12 cellular contexts compared by ENCODE assay signal in genomic region chr10:28558923-28559508, GRCh38. TPM values are rescaled to one million over a fixed set of nuclear protein-coding genes. Genes with fewer than 3 reads are reported as not detected.
DNase-seq lines count a peak whose midpoint lies in the region; ATAC-seq and TF ChIP-seq lines count a peak whose summit lies in the region.
"Had no signal": no experiment of that assay in that cellular context is flagged by ENCODE, and none has a peak within 500 bp of the region (broad histone marks: within the 10 kb centered on the region; RNA-seq: fewer than 3 reads in every experiment).

No MANE protein-coding gene starts in this region.

- H3K27me3 Mint-ChIP-seq in H9 (ENCODE audit: low read depth) (no peaks in the 10 kb centered on the region), nephron (ENCODE audit: low read depth) (no peaks in the 10 kb centered on the region)
- H3K27me3 Mint-ChIP-seq: activated CD4-positive, alpha-beta memory T cell treated with anti-CD3 and anti-CD28 coated beads, Interleukin-2, amount 10 ng/mL, durations not matched to agents 7 days and 5 days had no signal

- CTCF ChIA-PET in A673 (lab: Charles Lee): no interaction called here

- H3K9me3 ChIP-seq in H9 (ENCODE audit: control insufficient read depth, low read depth, low read length) (no peaks in the 10 kb centered on the region), SK-N-MC (ENCODE audit: low read depth, low read length) (no peaks in the 10 kb centered on the region), cardiac muscle cell (ENCODE audit: low read depth) (no peaks in the 10 kb centered on the region), A673 (ENCODE audit: low read depth, low read length, poor library complexity, severe bottlenecking) (no peaks in the 10 kb centered on the region)

- H3K18ac ChIP-seq in H9 (ENCODE audit: insufficient read length, low read depth, low read length): no peak overlapping the region

- no peak overlapping the region for H2AFZ ChIP-seq in H9 (ENCODE audit: low read length)

- H3K27ac Mint-ChIP-seq in H9: peak overlapping the region in 2 of 3 experiments; percentile 1 to 79; a peak in 5 of 7 replicates
- H3K27ac Mint-ChIP-seq in nephron: peak overlapping the region; percentile 2 to 78 (median 28)
- H3K27ac Mint-ChIP-seq: activated CD4-positive, alpha-beta memory T cell treated with anti-CD3 and anti-CD28 coated beads, Interleukin-2, amount 10 ng/mL, durations not matched to agents 7 days and 5 days had no signal

- H3K14ac ChIP-seq in H9 (ENCODE audit: insufficient read depth, low read length): no peak overlapping the region

- intact Hi-C loops in A673 (cut with micrococcal nuclease; ENCODE audit: unreplicated experiment): no loop called here

- no peak overlapping the region for H4K8ac ChIP-seq in H9 (replicated peaks; ENCODE audit: insufficient read length, low read depth, low read length)

- no peak overlapping the region for H4K91ac ChIP-seq in H9 (ENCODE audit: insufficient read length, low read depth, low read length)

- H3K9me3 Mint-ChIP-seq in H9 (no peaks in the 10 kb centered on the region), nephron (no peaks in the 10 kb centered on the region)
- H3K9me3 Mint-ChIP-seq: activated CD4-positive, alpha-beta memory T cell treated with anti-CD3 and anti-CD28 coated beads, Interleukin-2, amount 10 ng/mL, durations not matched to agents 7 days and 5 days had no signal

- no peaks in the 10 kb centered on the region for H4K20me1 ChIP-seq in H9 (ENCODE audit: control insufficient read depth, insufficient read depth, insufficient read length)

- H2BK120ac ChIP-seq in H9 (ENCODE audit: low read depth, low read length, poor library complexity, severe bottlenecking): no peak overlapping the region

- BruUV-seq in A673 (replicated peaks; lab: Mats Ljungman, UMichigan): no TSS peak

- H3K36me3 ChIP-seq in SK-N-MC (ENCODE audit: insufficient read depth, low read length) (peaks cover 74% of the 10 kb centered on the region), cardiac muscle cell (peaks cover 2% of the 10 kb centered on the region), A673 (ENCODE audit: insufficient read depth, low read length, poor library complexity, severe bottlenecking) (peaks cover 54% of the 10 kb centered on the region)

- no peak overlapping the region for H2BK20ac ChIP-seq in H9 (ENCODE audit: low read depth, low read length, poor library complexity, severe bottlenecking)

- H3K4me2 ChIP-seq in H9 (ENCODE audit: insufficient read depth, insufficient read length, low read length): no peak overlapping the region

- no peaks in the 10 kb centered on the region for H3K27me3 ChIP-seq in H9 (ENCODE audit: insufficient read depth, low read length)
- H3K27me3 ChIP-seq in cardiac muscle cell: no peaks in the 10 kb centered on the region
- H3K27me3 ChIP-seq in A673 (replicated peaks; ENCODE audit: insufficient read depth, low read depth, low read length, poor library complexity): no peaks in the 10 kb centered on the region

- TF ChIP-seq CTCF in H9 (conservative IDR thresholded peaks at IDR 0.05): no peak
- no peak for TF ChIP-seq CTCF in cardiac muscle cell (IDR thresholded peaks at IDR 0.05; ENCODE audit: low read depth, low read length)
- TF ChIP-seq CTCF in nephron (IDR thresholded peaks at IDR 0.05; ENCODE audit: unreplicated experiment in 3 of 3): no peak
- no peak for TF ChIP-seq CTCF in A673 (conservative IDR thresholded peaks at IDR 0.05; ENCODE audit: low read depth, low read length)

- H3K9ac ChIP-seq in H9 (ENCODE audit: extremely low read depth, insufficient read length, low read length) (no peak overlapping the region), SK-N-MC (ENCODE audit: insufficient read length) (no peak overlapping the region)

- H3K79me1 ChIP-seq in H9 (ENCODE audit: insufficient read depth, low read depth, low read length, poor library complexity, severe bottlenecking): peaks cover 8% of the 10 kb centered on the region

- H3K79me2 ChIP-seq in H9 (ENCODE audit: insufficient read depth, low read length): peaks cover 64% of the 10 kb centered on the region

- H3K27ac ChIP-seq in H9 (ENCODE audit: insufficient read length, low read depth, low read length) (no peak overlapping the region), SK-N-MC (peak overlapping the region; percentile 25; the same call in 1 of the 2 replicates), cardiac muscle cell (peak overlapping the region; percentile 97), A673 (ENCODE audit: low read depth, low read length, poor library complexity, severe bottlenecking) (no peak overlapping the region)

- H4K5ac ChIP-seq in H9 (ENCODE audit: insufficient read length, low read depth, low read length): no peak overlapping the region

- POLR2A ChIA-PET in A673 (lab: Charles Lee; ENCODE audit: low non-redundant PET): interaction anchor here (0.5 kb wide), 1 partner anchor 49 kb away, joined by 5 read pairs; no protein-coding TSS in a partner anchor

- 100% methylated on average over 1 of the region's 8 CpGs for WGBS in H9 (ENCODE audit: extremely low coverage, insufficient read length, low lambda C conversion rate)

- no peak overlapping the region for H2AK5ac ChIP-seq in H9 (ENCODE audit: insufficient read length, low read length)

- ATAC-seq in HG03520 (IDR thresholded peaks at IDR 0.05; ENCODE audit: unreplicated experiment) (no peak), GM21737 (IDR thresholded peaks at IDR 0.05; ENCODE audit: unreplicated experiment) (no peak)
- ATAC-seq: HCT116 had no signal

- no peak overlapping the region for H2BK15ac ChIP-seq in H9 (ENCODE audit: low read depth, low read length)

- no peaks in the 10 kb centered on the region for H3K23me2 ChIP-seq in H9 (ENCODE audit: insufficient read length, low read depth, low read length, poor library complexity, severe bottlenecking)

- H2BK12ac ChIP-seq in H9 (ENCODE audit: insufficient read length, low read depth, low read length): no peak overlapping the region

- no peak overlapping the region for H2BK5ac ChIP-seq in H9 (ENCODE audit: insufficient read length, low read length)

- peaks cover 26 to 52% (median 37%) of the 10 kb centered on the region in 3 experiments for H3K36me3 Mint-ChIP-seq in H9 (ENCODE audit: insufficient read depth in 1 of 3, low read depth in 3 of 3)
- H3K36me3 Mint-ChIP-seq in nephron (ENCODE audit: low read depth): peaks cover 62% of the 10 kb centered on the region

- no peak overlapping the region for H3K4me3 Mint-ChIP-seq in H9
- H3K4me3 Mint-ChIP-seq in nephron: no peak overlapping the region
- H3K4me3 Mint-ChIP-seq: activated CD4-positive, alpha-beta memory T cell treated with anti-CD3 and anti-CD28 coated beads, Interleukin-2, amount 10 ng/mL, durations not matched to agents 7 days and 5 days had no signal

- H3K4me1 Mint-ChIP-seq in H9: peaks cover 47 to 53% of the 10 kb centered on the region in 2 experiments
- peaks cover 38% of the 10 kb centered on the region for H3K4me1 Mint-ChIP-seq in nephron

- H3K56ac ChIP-seq in H9 (ENCODE audit: insufficient read length, low read depth, low read length): no peak overlapping the region

- H3K23ac ChIP-seq in H9 (ENCODE audit: insufficient read length, low read depth, low read length): no peak overlapping the region

- H3T11ph ChIP-seq in H9 (ENCODE audit: low read length): no peak overlapping the region

- H3K4me3 ChIP-seq in SK-N-MC (no peak overlapping the region), cardiac muscle cell (no peak overlapping the region), A673 (ENCODE audit: low read depth, low read length, poor library complexity, severe bottlenecking) (no peak overlapping the region)

- H3K4me1 ChIP-seq in H9 (ENCODE audit: insufficient read depth, low read length) (no peaks in the 10 kb centered on the region; the same call in 1 of the 2 replicates), cardiac muscle cell (ENCODE audit: low read depth) (peaks cover 51% of the 10 kb centered on the region), A673 (ENCODE audit: insufficient read depth, low read length, poor library complexity, severe bottlenecking) (no peaks in the 10 kb centered on the region)

- DNase-seq in H9: no peak
- no peak for DNase-seq in SK-N-MC (ENCODE audit: low read depth, low spot score)
- peak in 1 of 2 donors; percentile 38 for DNase-seq in cardiac muscle cell (ENCODE audit: low read depth in 1 of 2, low spot score in 1 of 2)
- DNase-seq in A673 (ENCODE audit: low spot score): no peak
- DNase-seq in COR-L47 (lab: John Stamatoyannopoulos, UW): no peak
- DNase-seq: activated CD4-positive, alpha-beta memory T cell treated with anti-CD3 and anti-CD28 coated beads, Interleukin-2, amount 10 ng/mL, durations not matched to agents 7 days and 5 days; NCI-H2227 treated with DMSO at 0.1 percent for 48 hours; stimulated activated naive CD4-positive, alpha-beta T cell had no signal

- H3K4ac ChIP-seq in H9 (ENCODE audit: low read depth, low read length): no peak overlapping the region

RNA-seq across cellular contexts. Expression of gene WAC, which starts 26.1 kb away (rescaled TPM):
- 130 and 134 TPM in 2 replicates for total RNA-seq in H9 (2021)
- 113 and 141 TPM in 2 replicates for total RNA-seq in cardiac muscle cell
- 72.2 and 109 TPM in 2 replicates for polyA plus RNA-seq in cardiac muscle cell
- total RNA-seq in A673 (2021): 125 and 130 TPM in 2 replicates

Comparison
In these comparisons a context has a peak if more than half of its experiments do, and no peak if none do; other contexts are left out.
1. H3K27ac ChIP-seq: peak in SK-N-MC (single experiment) and cardiac muscle cell (single experiment); none in H9 (single experiment) and A673 (single experiment).